21 cellular contexts compared by ENCODE assay signal in genomic region chr2:94872088-94872618, GRCh38. TPM values are rescaled to one million over a fixed set of nuclear protein-coding genes. Genes with fewer than 3 reads are reported as not detected.
DNase-seq lines count a peak whose midpoint lies in the region; ATAC-seq and TF ChIP-seq lines count a peak whose summit lies in the region.
"Had no signal": no experiment of that assay in that cellular context is flagged by ENCODE, and none has a peak within 500 bp of the region (broad histone marks: within the 10 kb centered on the region; RNA-seq: fewer than 3 reads in every experiment).

No MANE protein-coding gene starts in this region.

- TF ChIP-seq CTCF in GM23338 (conservative IDR thresholded peaks at IDR 0.05; ENCODE audit: low read depth in 2 of 2): no peak

- no peaks in the 10 kb centered on the region for H4K20me1 ChIP-seq in GM23338 (replicated peaks; ENCODE audit: insufficient read depth)

- H3K79me2 ChIP-seq in GM23338 (replicated peaks; ENCODE audit: insufficient read depth): no peaks in the 10 kb centered on the region

- H3K79me1 ChIP-seq in neuronal stem cell (ENCODE audit: low read depth, low read length): no peaks in the 10 kb centered on the region

- H3K4me3 ChIP-seq in GM23338 (no peak overlapping the region), neuronal stem cell (ENCODE audit: low read length in 2 of 2) (no peak overlapping the region)

- WGBS in neuronal stem cell (ENCODE audit: extremely low coverage in 2 of 2, insufficient read length in 2 of 2, insufficient replicate concordance in 1 of 2), 2 donors: no CpG with 5 or more reads among the region's 10 CpGs

- H2BK120ac ChIP-seq in neuronal stem cell (ENCODE audit: low read depth, low read length): no peak overlapping the region

- H3K27me3 ChIP-seq in GM23338 (ENCODE audit: insufficient read depth) (peaks cover 63% of the 10 kb centered on the region), neuronal stem cell (ENCODE audit: control insufficient read depth in 3 of 3, insufficient read depth in 3 of 3, low read depth in 1 of 3, low read length in 3 of 3) (peaks cover 0 to 26% (median 17%) of the 10 kb centered on the region in 3 experiments)

- no peak overlapping the region for H2AK5ac ChIP-seq in neuronal stem cell (ENCODE audit: low read depth, low read length)

- peak overlapping the region; percentile 52; the same call in 2 of the 3 replicates for H3K4me3 Mint-ChIP-seq in GM23338
- H3K4me3 Mint-ChIP-seq in activated CD4-positive, alpha-beta T cell treated with anti-CD3 and anti-CD28 coated beads, Interleukin-2, amount 10 ng/mL, durations not matched to agents 7 days and 5 days: no peak overlapping the region

- CTCF ChIA-PET in activated CD4-positive, alpha-beta T cell treated with anti-CD3 and anti-CD28 coated beads, Interleukin-2, amount 10 ng/mL, durations not matched to agents 7 days and 5 days (lab: Charles Lee): no interaction called here

- H3K27me3 Mint-ChIP-seq in GM23338 (ENCODE audit: insufficient read depth, low read depth, poor library complexity): peaks cover 44% of the 10 kb centered on the region
- H3K27me3 Mint-ChIP-seq in activated CD4-positive, alpha-beta T cell treated with anti-CD3 and anti-CD28 coated beads, Interleukin-2, amount 10 ng/mL, durations not matched to agents 7 days and 5 days: peaks cover 12% of the 10 kb centered on the region

- H3K4me1 ChIP-seq in GM23338 (ENCODE audit: insufficient read depth) (no peaks in the 10 kb centered on the region), neuronal stem cell (ENCODE audit: control insufficient read depth in 2 of 2, insufficient read depth in 1 of 2, low read depth in 1 of 2, low read length in 2 of 2) (peaks cover 2 to 4% of the 10 kb centered on the region in 2 donors)

- no peak overlapping the region for H3K23ac ChIP-seq in neuronal stem cell (ENCODE audit: low read depth, low read length, poor library complexity)

- no peak overlapping the region for H4K8ac ChIP-seq in neuronal stem cell (ENCODE audit: low read depth, low read length)

- no peak overlapping the region for H3K9ac ChIP-seq in neuronal stem cell (ENCODE audit: low read depth, low read length, poor library complexity)

- H3K27ac ChIP-seq in GM23338 (ENCODE audit: low read depth) (no peak overlapping the region), neuronal stem cell (replicated peaks; ENCODE audit: low read length) (no peak overlapping the region)

- H3K36me3 Mint-ChIP-seq in GM23338 (ENCODE audit: low read depth): no peaks in the 10 kb centered on the region
- no peaks in the 10 kb centered on the region for H3K36me3 Mint-ChIP-seq in activated CD4-positive, alpha-beta T cell treated with anti-CD3 and anti-CD28 coated beads, Interleukin-2, amount 10 ng/mL, durations not matched to agents 7 days and 5 days (ENCODE audit: low read depth)
- H3K36me3 Mint-ChIP-seq: CD14-positive monocyte had no signal

- no peaks in the 10 kb centered on the region for H3F3A ChIP-seq in GM23338 (replicated peaks; ENCODE audit: low read depth)

- no peak overlapping the region for H2BK12ac ChIP-seq in neuronal stem cell (ENCODE audit: low read length)

- no peak overlapping the region for H2BK15ac ChIP-seq in neuronal stem cell (ENCODE audit: low read length)

- POLR2A ChIA-PET in activated CD4-positive, alpha-beta T cell treated with anti-CD3 and anti-CD28 coated beads, Interleukin-2, amount 10 ng/mL, durations not matched to agents 7 days and 5 days (lab: Charles Lee): no interaction called here

- H2AFZ ChIP-seq in GM23338 (no peak overlapping the region; the same call in 1 of the 2 replicates), neuronal stem cell (ENCODE audit: low read length) (peak overlapping the region; percentile 74)

- H3K4ac ChIP-seq in neuronal stem cell (ENCODE audit: low read length): no peak overlapping the region

- DNase-seq in NCI-H82 (lab: John Stamatoyannopoulos, UW) (peak; percentile 10), NCI-H82 treated with DMSO at 0.1 percent for 48 hours (lab: John Stamatoyannopoulos, UW; ENCODE audit: unreplicated experiment) (no peak), GM23338 (ENCODE audit: low spot score) (no peak), ecto neural progenitor cell (ENCODE audit: low spot score) (peak; percentile 22), neuronal stem cell (ENCODE audit: low spot score) (no peak), DMS114 treated with DMSO at 0.1 percent for 48 hours (lab: John Stamatoyannopoulos, UW; ENCODE audit: unreplicated experiment) (no peak)
- no peak for DNase-seq in stimulated activated CD4-positive, alpha-beta T cell treated with anti-CD3 and anti-CD28 coated beads, Interleukin-4, amount 100 ng/mL, for 1 hour
- DNase-seq in activated CD4-positive, alpha-beta T cell treated with anti-CD3 and anti-CD28 coated beads, Interleukin-2, amount 10 ng/mL, durations not matched to agents 7 days and 5 days: no peak
- DNase-seq: 8988T, AML-193, GDM1, KG1, NCI-H1092, NCI-H1436 treated with DMSO at 0.1 percent for 48 hours, NCI-H1930, Right ventricle myocardium superior had no signal

- H3K18ac ChIP-seq in neuronal stem cell (ENCODE audit: low read length): peak overlapping the region; percentile 87

- no peak overlapping the region for H4K91ac ChIP-seq in neuronal stem cell (ENCODE audit: low read depth, low read length, poor library complexity)

- no peak overlapping the region for H2BK5ac ChIP-seq in neuronal stem cell (ENCODE audit: low read length)

- H3K36me3 ChIP-seq in GM23338 (ENCODE audit: insufficient read depth): no peaks in the 10 kb centered on the region
- no peaks in the 10 kb centered on the region for H3K36me3 ChIP-seq in neuronal stem cell (replicated peaks in 1 of 2; ENCODE audit: control insufficient read depth in 2 of 2, insufficient read depth in 2 of 2, low read length in 2 of 2)

- ATAC-seq in GM23338: no peak

- H3K14ac ChIP-seq in neuronal stem cell (ENCODE audit: low read length): peak overlapping the region; percentile 56

- H3K9me3 Mint-ChIP-seq in GM23338: peaks cover 2% of the 10 kb centered on the region; the same call in 1 of the 3 replicates
- no peaks in the 10 kb centered on the region for H3K9me3 Mint-ChIP-seq in activated CD4-positive, alpha-beta T cell treated with anti-CD3 and anti-CD28 coated beads, Interleukin-2, amount 10 ng/mL, durations not matched to agents 7 days and 5 days

- H3K4me1 Mint-ChIP-seq in GM23338: peaks cover 3% of the 10 kb centered on the region; the same call in 2 of the 3 replicates
- H3K4me1 Mint-ChIP-seq in activated CD4-positive, alpha-beta T cell treated with anti-CD3 and anti-CD28 coated beads, Interleukin-2, amount 10 ng/mL, durations not matched to agents 7 days and 5 days: no peaks in the 10 kb centered on the region
- H3K4me1 Mint-ChIP-seq: CD14-positive monocyte had no signal

- no peaks in the 10 kb centered on the region for H3K9me2 ChIP-seq in GM23338 (ENCODE audit: insufficient read depth)

- H3K4me2 ChIP-seq in GM23338: no peak overlapping the region
- H3K4me2 ChIP-seq in neuronal stem cell (ENCODE audit: insufficient read depth, low read length, poor library complexity, severe bottlenecking): no peak overlapping the region

- H3K27ac Mint-ChIP-seq in GM23338: no peak overlapping the region
- H3K27ac Mint-ChIP-seq in activated CD4-positive, alpha-beta T cell treated with anti-CD3 and anti-CD28 coated beads, Interleukin-2, amount 10 ng/mL, durations not matched to agents 7 days and 5 days: no peak overlapping the region
- H3K27ac Mint-ChIP-seq: CD14-positive monocyte had no signal

- no peaks in the 10 kb centered on the region for H3K9me3 ChIP-seq in neuronal stem cell (replicated peaks in 1 of 2; ENCODE audit: control insufficient read depth in 2 of 2, insufficient read depth in 1 of 2, low read depth in 1 of 2, low read length in 2 of 2)

RNA-seq across cellular contexts. Expression of gene TEKT4, which starts 0.9 kb away (rescaled TPM):
- total RNA-seq in GM23338 (2014; rRNA removed; shearing (Covaris generic)): not detected in 2 replicates
- polyA plus RNA-seq in GM23338 (2016; fragmentation: Nextera tagmentation; extraction: Ambion mirVana): not detected in 2 replicates
- not detected for polyA plus RNA-seq in neuronal stem cell (2013, experiment 1 of 2)
- not detected for polyA plus RNA-seq in neuronal stem cell (2013, experiment 2 of 2)
- total RNA-seq in activated CD4-positive, alpha-beta T cell treated with anti-CD3 and anti-CD28 coated beads, Interleukin-2, amount 10 ng/mL, durations not matched to agents 7 days and 5 days: not detected
- total RNA-seq: NCI-H460, OCI-LY7, Right ventricle myocardium superior, SK-MEL-5 had no signal
- polyA plus RNA-seq: AG04450, CD14-positive monocyte had no signal

Comparison
In these comparisons a context has a peak if more than half of its experiments do, and no peak if none do; other contexts are left out.
1. DNase-seq: peak in NCI-H82 (single experiment) and ecto neural progenitor cell (single experiment); none in NCI-H82 treated with DMSO at 0.1 percent for 48 hours (single experiment), GM23338 (single experiment), neuronal stem cell (single experiment), stimulated activated CD4-positive, alpha-beta T cell treated with anti-CD3 and anti-CD28 coated beads, Interleukin-4, amount 100 ng/mL, for 1 hour (single experiment), DMS114 treated with DMSO at 0.1 percent for 48 hours (single experiment) and activated CD4-positive, alpha-beta T cell treated with anti-CD3 and anti-CD28 coated beads, Interleukin-2, amount 10 ng/mL, durations not matched to agents 7 days and 5 days (single experiment).